In genomic region chr15:90400005-90400758, GRCh38 we compare ENCODE assay signal across 8 cellular contexts. TPM values are rescaled to one million over a fixed set of nuclear protein-coding genes. Genes with fewer than 3 reads are reported as not detected.
DNase-seq lines count a peak whose midpoint lies in the region; ATAC-seq, FAIRE-seq and TF ChIP-seq lines count a peak whose summit lies in the region.

No MANE protein-coding gene starts in this region.

- FAIRE-seq in D721Med (lab: Jason Lieb, UNC) = no peak

- DNase-seq in HL-60 (ENCODE audit: low read depth in 1 of 2, low spot score in 1 of 2) (peak; percentile 54 to 55), amniotic epithelial cell (ENCODE audit: low read depth) (peak; percentile 54), mucosa of descending colon (peak in 1 of 3 donors; percentile 17), D341Med (ENCODE audit: low spot score) (no peak), D721Med (ENCODE audit: insufficient read length, low spot score) (no peak), UCSD-AML1 (lab: John Stamatoyannopoulos, UW; ENCODE audit: unreplicated experiment) (no peak), NCI-H446 treated with DMSO at 0.1 percent for 48 hours (lab: John Stamatoyannopoulos, UW) (no peak)

- H3K9me3 ChIP-seq in BLaER1 treated with 17β-estradiol and CSF1 and Interleukin-3, amounts not matched to agents 10 nM and 100 nM (replicated peaks in 1 of 11) = peaks cover 0 to 7% (median 0%) of the 10 kb centered on the region in 11 experiments; a peak in 3 of 22 replicates
- no peaks in the 10 kb centered on the region for H3K9me3 ChIP-seq in mucosa of descending colon

- peak overlapping the region; percentile 55 to 90 (median 74); a peak in 21 of 22 replicates for H3K9ac ChIP-seq in BLaER1 treated with 17β-estradiol and CSF1 and Interleukin-3, amounts not matched to agents 10 nM and 100 nM

- intact Hi-C loops in mucosa of descending colon (cut with DNase I, micrococcal nuclease) = no loop called here

- H3K4me2 ChIP-seq in BLaER1 treated with 17β-estradiol and CSF1 and Interleukin-3, amounts not matched to agents 10 nM and 100 nM = peak overlapping the region; percentile 60 to 99 (median 87)

- no peaks in the 10 kb centered on the region for H3K27me3 ChIP-seq in BLaER1 treated with 17β-estradiol and CSF1 and Interleukin-3, amounts not matched to agents 10 nM and 100 nM
- no peaks in the 10 kb centered on the region for H3K27me3 ChIP-seq in HL-60 (ENCODE audit: insufficient read depth, poor library complexity, severe bottlenecking)

- peak; percentile 39 for ATAC-seq in mucosa of descending colon

- TF ChIP-seq CTCF in HL-60 (IDR thresholded peaks at IDR 0.05; ENCODE audit: insufficient read depth, low read length) (no peak), mucosa of descending colon (IDR thresholded peaks at IDR 0.05) (no peak), D721Med (IDR thresholded peaks at IDR 0.05; ENCODE audit: insufficient read depth, missing control alignments) (no peak)

- peak overlapping the region in 8 of 10 experiments; percentile 2 to 57 (median 40); a peak in 13 of 20 replicates for H3K4me3 ChIP-seq in BLaER1 treated with 17β-estradiol and CSF1 and Interleukin-3, amounts not matched to agents 10 nM and 100 nM
- no peak overlapping the region for H3K4me3 ChIP-seq in HL-60 (replicated peaks; ENCODE audit: insufficient read depth, low read length)
- H3K4me3 ChIP-seq in mucosa of descending colon = no peak overlapping the region

- H3K4me1 ChIP-seq in BLaER1 treated with 17β-estradiol and CSF1 and Interleukin-3, amounts not matched to agents 10 nM and 100 nM = peaks cover 61 to 98% (median 79%) of the 10 kb centered on the region in 10 experiments
- H3K4me1 ChIP-seq in mucosa of descending colon (ENCODE audit: low read depth) = peaks cover 79% of the 10 kb centered on the region

- peaks cover 12 to 55% (median 29%) of the 10 kb centered on the region in 11 experiments; a peak in 20 of 22 replicates for H3K36me3 ChIP-seq in BLaER1 treated with 17β-estradiol and CSF1 and Interleukin-3, amounts not matched to agents 10 nM and 100 nM
- no peaks in the 10 kb centered on the region for H3K36me3 ChIP-seq in mucosa of descending colon (ENCODE audit: low read depth)

- peak overlapping the region; percentile 68 to 99 (median 90) for H3K27ac ChIP-seq in BLaER1 treated with 17β-estradiol and CSF1 and Interleukin-3, amounts not matched to agents 10 nM and 100 nM
- peak overlapping the region; percentile 86 for H3K27ac ChIP-seq in HL-60 (replicated peaks)

- H4K20me1 ChIP-seq in BLaER1 treated with 17β-estradiol and CSF1 and Interleukin-3, amounts not matched to agents 10 nM and 100 nM = peaks cover 5 to 99% (median 46%) of the 10 kb centered on the region in 11 experiments; a peak in 20 of 22 replicates

RNA-seq across cellular contexts. Expression of gene IQGAP1, which starts 12.1 kb away (rescaled TPM):
- total RNA-seq in mucosa of descending colon = 100 to 1,000 TPM; 186 to 242 (median 206) TPM

RNA-seq across cellular contexts. Expression of gene ZNF774, which starts 48.1 kb away (rescaled TPM):
- 10 to 100 TPM; 11.8 to 17.8 (median 15.4) TPM for total RNA-seq in mucosa of descending colon

Comparison
In these comparisons a context has a peak if more than half of its experiments do, and no peak if none do; other contexts are left out.
1. H3K4me3 ChIP-seq: peak in BLaER1 treated with 17β-estradiol and CSF1 and Interleukin-3, amounts not matched to agents 10 nM and 100 nM (8 of 10); none in HL-60 (single experiment) and mucosa of descending colon (single experiment).
2. DNase-seq: peak in HL-60 (2 of 2) and amniotic epithelial cell (single experiment); none in D341Med (single experiment), D721Med (single experiment), UCSD-AML1 (single experiment) and NCI-H446 treated with DMSO at 0.1 percent for 48 hours (single experiment).